8 cellular contexts compared by ENCODE assay signal in the genomic region with DNA sequence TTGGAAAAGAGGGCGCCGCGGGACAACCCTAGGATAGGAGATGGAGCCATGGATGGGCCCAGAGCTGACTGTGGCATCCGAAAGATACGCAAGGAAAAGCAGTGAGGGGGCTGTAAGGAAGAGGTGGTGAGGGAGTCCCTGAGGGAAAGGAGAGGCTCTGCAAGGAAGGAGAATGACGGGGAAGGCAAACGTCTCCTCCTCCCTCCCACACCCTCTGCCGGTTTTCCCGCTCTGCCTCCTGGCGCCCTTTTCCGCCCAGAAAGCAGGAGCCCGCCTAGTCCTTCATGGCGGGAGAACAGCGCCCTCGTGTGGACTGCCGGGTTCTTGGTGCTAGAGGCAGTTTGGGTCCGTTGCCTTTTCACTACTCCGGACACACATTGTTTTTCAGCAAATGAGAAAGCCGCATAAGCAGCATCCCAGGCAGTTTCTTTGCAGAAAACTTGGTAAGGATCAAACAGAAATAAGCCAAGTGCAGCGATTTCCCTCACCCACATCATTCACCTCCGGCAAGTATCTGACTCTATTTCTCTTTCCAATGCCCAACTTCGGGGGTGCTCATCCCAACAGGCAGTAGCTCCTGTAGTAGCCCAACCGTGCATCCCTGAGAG.
DNase-seq lines count a peak whose midpoint lies in the region; ATAC-seq and TF ChIP-seq lines count a peak whose summit lies in the region.

No MANE protein-coding gene starts in this region.

- no peak overlapping the region for H3K4me3 ChIP-seq in HL-60 (replicated peaks; ENCODE audit: insufficient read depth, low read length)

- peaks cover 2% of the 10 kb centered on the region for H3K27me3 ChIP-seq in HL-60 (ENCODE audit: insufficient read depth, poor library complexity, severe bottlenecking)

- H3K27ac ChIP-seq in HL-60 (replicated peaks) = no peak overlapping the region

- DNase-seq in SIG-M5 treated with dmso at 0.1 percent for 504 hours (lab: John Stamatoyannopoulos, UW; ENCODE audit: unreplicated experiment) = peak; percentile 72
- DNase-seq in SIG-M5 (lab: John Stamatoyannopoulos, UW) = no peak
- DNase-seq in HL-60 (ENCODE audit: low read depth in 1 of 2, low spot score in 1 of 2) = peak; percentile 47 to 74
- peak; percentile 58 for DNase-seq in SKM-1 treated with dmso at 0.1 percent for 144 hours (lab: John Stamatoyannopoulos, UW; ENCODE audit: unreplicated experiment)
- DNase-seq in amniotic epithelial cell (ENCODE audit: low read depth) = peak; percentile 73
- DNase-seq in left ventricle myocardium superior = peak; percentile 91
- peak; percentile 45 for DNase-seq in pulmonary artery endothelial cell (ENCODE audit: low read depth, low spot score)
- no peak for DNase-seq in NCI-H128 (lab: John Stamatoyannopoulos, UW; ENCODE audit: unreplicated experiment)

- TF ChIP-seq CTCF in HL-60 (IDR thresholded peaks at IDR 0.05; ENCODE audit: insufficient read depth, low read length) = peak; percentile 85

- intact Hi-C loops in left ventricle myocardium superior (cut with micrococcal nuclease) = no loop called here

- ATAC-seq in left ventricle myocardium superior = peak; percentile 92

Comparison
In these comparisons a context has a peak if more than half of its experiments do, and no peak if none do; other contexts are left out.
1. DNase-seq: peak in SIG-M5 treated with dmso at 0.1 percent for 504 hours (single experiment), HL-60 (2 of 2), SKM-1 treated with dmso at 0.1 percent for 144 hours (single experiment), amniotic epithelial cell (single experiment), left ventricle myocardium superior (single experiment) and pulmonary artery endothelial cell (single experiment); none in SIG-M5 (single experiment) and NCI-H128 (single experiment).